Comparison of ENCODE assay signal across 2 cellular contexts in the genomic region with DNA sequence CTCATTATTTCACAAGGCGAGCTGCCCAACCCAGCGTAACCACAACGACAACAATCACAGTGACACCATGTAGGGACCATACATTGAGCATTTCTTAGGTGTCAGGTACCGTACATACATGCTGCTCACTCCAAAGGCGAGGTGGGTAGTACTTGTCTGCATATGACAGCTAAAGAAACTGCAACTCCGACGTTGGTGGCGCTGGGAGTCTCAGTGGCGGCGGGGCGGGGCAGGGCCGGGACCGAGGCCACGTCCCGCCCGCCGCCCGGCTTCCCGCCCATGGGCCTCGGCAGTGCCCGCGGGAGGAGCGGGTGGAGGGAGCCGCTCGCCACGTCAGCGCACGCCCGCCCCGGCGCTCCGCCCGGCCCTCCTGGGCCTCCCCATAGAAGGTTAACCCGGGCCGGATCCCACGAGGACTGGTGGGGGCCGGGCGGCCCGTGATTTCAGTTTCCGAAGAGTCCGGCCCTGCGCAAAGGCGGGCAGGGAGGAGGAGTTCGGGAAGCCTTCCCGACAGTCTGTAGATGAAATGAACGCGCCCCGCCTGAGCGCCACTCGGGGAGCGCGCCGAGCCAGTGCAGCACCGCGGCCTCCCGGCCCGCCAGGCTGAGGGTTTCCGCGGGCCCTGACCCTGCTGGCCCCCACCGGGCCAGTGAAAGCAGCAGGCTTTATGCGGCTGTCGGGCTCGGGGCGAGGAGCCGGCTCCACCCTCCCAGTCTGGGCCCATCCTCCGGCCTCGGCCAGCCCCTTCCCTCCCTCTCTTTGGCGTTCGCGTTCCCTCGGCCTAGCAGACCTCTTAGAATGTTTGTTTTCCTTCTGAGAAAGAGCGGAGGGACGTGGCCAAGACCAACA.
TF ChIP-seq lines count a peak whose summit lies in the region.

No MANE protein-coding gene starts in this region.

TF ChIP-seq in HEK293, 187 proteins besides CTCF, POLR2A, EP300 and RAD21 (continued from another document and continues in another):
- TF ChIP-seq, protein P1, sequence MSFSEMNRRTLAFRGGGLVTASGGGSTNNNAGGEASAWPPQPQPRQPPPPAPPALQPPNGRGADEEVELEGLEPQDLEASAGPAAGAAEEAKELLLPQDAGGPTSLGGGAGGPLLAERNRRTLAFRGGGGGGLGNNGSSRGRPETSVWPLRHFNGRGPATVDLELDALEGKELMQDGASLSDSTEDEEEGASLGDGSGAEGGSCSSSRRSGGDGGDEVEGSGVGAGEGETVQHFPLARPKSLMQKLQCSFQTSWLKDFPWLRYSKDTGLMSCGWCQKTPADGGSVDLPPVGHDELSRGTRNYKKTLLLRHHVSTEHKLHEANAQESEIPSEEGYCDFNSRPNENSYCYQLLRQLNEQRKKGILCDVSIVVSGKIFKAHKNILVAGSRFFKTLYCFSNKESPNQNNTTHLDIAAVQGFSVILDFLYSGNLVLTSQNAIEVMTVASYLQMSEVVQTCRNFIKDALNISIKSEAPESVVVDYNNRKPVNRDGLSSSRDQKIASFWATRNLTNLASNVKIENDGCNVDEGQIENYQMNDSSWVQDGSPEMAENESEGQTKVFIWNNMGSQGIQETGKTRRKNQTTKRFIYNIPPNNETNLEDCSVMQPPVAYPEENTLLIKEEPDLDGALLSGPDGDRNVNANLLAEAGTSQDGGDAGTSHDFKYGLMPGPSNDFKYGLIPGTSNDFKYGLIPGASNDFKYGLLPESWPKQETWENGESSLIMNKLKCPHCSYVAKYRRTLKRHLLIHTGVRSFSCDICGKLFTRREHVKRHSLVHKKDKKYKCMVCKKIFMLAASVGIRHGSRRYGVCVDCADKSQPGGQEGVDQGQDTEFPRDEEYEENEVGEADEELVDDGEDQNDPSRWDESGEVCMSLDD (tag by site-specific recombination; IDR thresholded peaks at IDR 0.05) = peak; percentile 67
- TF ChIP-seq SP3 (tag by site-specific recombination; IDR thresholded peaks at IDR 0.05) = peak; percentile 86
- no peak for TF ChIP-seq ZNF169 (tag by site-specific recombination; IDR thresholded peaks at IDR 0.05)
- TF ChIP-seq, protein P2, sequence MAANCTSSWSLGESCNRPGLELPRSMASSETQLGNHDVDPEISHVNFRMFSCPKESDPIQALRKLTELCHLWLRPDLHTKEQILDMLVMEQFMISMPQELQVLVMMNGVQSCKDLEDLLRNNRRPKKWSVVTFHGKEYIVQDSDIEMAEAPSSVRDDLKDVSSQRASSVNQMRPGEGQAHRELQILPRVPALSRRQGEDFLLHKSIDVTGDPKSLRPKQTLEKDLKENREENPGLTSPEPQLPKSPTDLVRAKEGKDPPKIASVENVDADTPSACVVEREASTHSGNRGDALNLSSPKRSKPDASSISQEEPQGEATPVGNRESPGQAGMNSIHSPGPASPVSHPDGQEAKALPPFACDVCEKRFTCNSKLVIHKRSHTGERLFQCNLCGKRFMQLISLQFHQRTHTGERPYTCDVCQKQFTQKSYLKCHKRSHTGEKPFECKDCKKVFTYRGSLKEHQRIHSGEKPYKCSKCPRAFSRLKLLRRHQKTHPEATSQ (tag by site-specific recombination; IDR thresholded peaks at IDR 0.05) = peak; percentile 17; the same call in 1 of the 2 replicates
- TF ChIP-seq ZNF791 (tag by site-specific recombination; IDR thresholded peaks at IDR 0.05) = no peak
- peak; percentile 76 for TF ChIP-seq ZXDB (tag by site-specific recombination; IDR thresholded peaks at IDR 0.05)
- no peak for TF ChIP-seq ZNF37A (tag by site-specific recombination; IDR thresholded peaks at IDR 0.05)
- TF ChIP-seq YY1 (tag by site-specific recombination; IDR thresholded peaks at IDR 0.05) = 0 out of 2 replicates have a peak, but pooled peaks have one; percentile 9
- TF ChIP-seq ZNF660 (tag by site-specific recombination; IDR thresholded peaks at IDR 0.05) = peak; percentile 88; the same call in 1 of the 2 replicates
- TF ChIP-seq, protein P3, sequence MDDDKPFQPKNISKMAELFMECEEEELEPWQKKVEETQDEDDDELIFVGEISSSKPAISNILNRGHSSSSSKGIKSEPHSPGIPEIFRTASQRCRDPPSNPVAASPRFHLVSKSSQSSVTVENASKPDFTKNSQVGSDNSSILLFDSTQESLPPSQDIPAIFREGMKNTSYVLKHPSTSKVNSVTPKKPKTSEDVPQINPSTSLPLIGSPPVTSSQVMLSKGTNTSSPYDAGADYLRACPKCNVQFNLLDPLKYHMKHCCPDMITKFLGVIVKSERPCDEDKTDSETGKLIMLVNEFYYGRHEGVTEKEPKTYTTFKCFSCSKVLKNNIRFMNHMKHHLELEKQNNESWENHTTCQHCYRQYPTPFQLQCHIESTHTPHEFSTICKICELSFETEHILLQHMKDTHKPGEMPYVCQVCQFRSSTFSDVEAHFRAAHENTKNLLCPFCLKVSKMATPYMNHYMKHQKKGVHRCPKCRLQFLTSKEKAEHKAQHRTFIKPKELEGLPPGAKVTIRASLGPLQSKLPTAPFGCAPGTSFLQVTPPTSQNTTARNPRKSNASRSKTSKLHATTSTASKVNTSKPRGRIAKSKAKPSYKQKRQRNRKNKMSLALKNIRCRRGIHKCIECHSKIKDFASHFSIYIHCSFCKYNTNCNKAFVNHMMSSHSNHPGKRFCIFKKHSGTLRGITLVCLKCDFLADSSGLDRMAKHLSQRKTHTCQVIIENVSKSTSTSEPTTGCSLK (tag by site-specific recombination; IDR thresholded peaks at IDR 0.05) = no peak
- 0 out of 2 replicates have a peak, but pooled peaks have one; percentile 20 for TF ChIP-seq ZNF223 (tag by site-specific recombination; IDR thresholded peaks at IDR 0.05)
- 0 out of 2 replicates have a peak, but pooled peaks have one; percentile 29 for TF ChIP-seq MEIS1 (CRISPR knock-in tag; IDR thresholded peaks at IDR 0.05; ENCODE audit: borderline replicate concordance)
- TF ChIP-seq, protein P4, sequence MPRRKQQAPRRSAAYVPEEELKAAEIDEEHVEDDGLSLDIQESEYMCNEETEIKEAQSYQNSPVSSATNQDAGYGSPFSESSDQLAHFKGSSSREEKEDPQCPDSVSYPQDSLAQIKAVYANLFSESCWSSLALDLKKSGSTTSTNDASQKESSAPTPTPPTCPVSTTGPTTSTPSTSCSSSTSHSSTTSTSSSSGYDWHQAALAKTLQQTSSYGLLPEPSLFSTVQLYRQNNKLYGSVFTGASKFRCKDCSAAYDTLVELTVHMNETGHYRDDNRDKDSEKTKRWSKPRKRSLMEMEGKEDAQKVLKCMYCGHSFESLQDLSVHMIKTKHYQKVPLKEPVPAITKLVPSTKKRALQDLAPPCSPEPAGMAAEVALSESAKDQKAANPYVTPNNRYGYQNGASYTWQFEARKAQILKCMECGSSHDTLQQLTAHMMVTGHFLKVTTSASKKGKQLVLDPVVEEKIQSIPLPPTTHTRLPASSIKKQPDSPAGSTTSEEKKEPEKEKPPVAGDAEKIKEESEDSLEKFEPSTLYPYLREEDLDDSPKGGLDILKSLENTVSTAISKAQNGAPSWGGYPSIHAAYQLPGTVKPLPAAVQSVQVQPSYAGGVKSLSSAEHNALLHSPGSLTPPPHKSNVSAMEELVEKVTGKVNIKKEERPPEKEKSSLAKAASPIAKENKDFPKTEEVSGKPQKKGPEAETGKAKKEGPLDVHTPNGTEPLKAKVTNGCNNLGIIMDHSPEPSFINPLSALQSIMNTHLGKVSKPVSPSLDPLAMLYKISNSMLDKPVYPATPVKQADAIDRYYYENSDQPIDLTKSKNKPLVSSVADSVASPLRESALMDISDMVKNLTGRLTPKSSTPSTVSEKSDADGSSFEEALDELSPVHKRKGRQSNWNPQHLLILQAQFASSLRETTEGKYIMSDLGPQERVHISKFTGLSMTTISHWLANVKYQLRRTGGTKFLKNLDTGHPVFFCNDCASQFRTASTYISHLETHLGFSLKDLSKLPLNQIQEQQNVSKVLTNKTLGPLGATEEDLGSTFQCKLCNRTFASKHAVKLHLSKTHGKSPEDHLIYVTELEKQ (tag by site-specific recombination; IDR thresholded peaks at IDR 0.05; ENCODE audit: borderline replicate concordance) = no peak; the same call in 1 of the 2 replicates
- no peak for TF ChIP-seq ZNF548 (tag by site-specific recombination; IDR thresholded peaks at IDR 0.05)
- peak; percentile 52; the same call in 1 of the 2 replicates for TF ChIP-seq ZNF2 (tag by site-specific recombination; IDR thresholded peaks at IDR 0.05)
- TF ChIP-seq SP7 (tag by site-specific recombination; IDR thresholded peaks at IDR 0.05) = peak; percentile 39; the same call in 1 of the 2 replicates

TF ChIP-seq in GM12878, 131 proteins besides CTCF, POLR2A, EP300 and RAD21 (continued from another document and continues in another):
- TF ChIP-seq, protein P5, sequence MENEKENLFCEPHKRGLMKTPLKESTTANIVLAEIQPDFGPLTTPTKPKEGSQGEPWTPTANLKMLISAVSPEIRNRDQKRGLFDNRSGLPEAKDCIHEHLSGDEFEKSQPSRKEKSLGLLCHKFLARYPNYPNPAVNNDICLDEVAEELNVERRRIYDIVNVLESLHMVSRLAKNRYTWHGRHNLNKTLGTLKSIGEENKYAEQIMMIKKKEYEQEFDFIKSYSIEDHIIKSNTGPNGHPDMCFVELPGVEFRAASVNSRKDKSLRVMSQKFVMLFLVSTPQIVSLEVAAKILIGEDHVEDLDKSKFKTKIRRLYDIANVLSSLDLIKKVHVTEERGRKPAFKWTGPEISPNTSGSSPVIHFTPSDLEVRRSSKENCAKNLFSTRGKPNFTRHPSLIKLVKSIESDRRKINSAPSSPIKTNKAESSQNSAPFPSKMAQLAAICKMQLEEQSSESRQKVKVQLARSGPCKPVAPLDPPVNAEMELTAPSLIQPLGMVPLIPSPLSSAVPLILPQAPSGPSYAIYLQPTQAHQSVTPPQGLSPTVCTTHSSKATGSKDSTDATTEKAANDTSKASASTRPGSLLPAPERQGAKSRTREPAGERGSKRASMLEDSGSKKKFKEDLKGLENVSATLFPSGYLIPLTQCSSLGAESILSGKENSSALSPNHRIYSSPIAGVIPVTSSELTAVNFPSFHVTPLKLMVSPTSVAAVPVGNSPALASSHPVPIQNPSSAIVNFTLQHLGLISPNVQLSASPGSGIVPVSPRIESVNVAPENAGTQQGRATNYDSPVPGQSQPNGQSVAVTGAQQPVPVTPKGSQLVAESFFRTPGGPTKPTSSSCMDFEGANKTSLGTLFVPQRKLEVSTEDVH (IDR thresholded peaks at IDR 0.05; ENCODE audit: low read depth, partially characterized antibody) = no peak
- TF ChIP-seq NR2F1 (conservative IDR thresholded peaks at IDR 0.05) (peak; percentile 72), POU2F2 (IDR thresholded peaks at IDR 0.05; ENCODE audit: borderline replicate concordance, low read depth, low read length) (peak; percentile 42; the same call in 1 of the 3 replicates), LARP7 (IDR thresholded peaks at IDR 0.05) (peak; percentile 56), PML (IDR thresholded peaks at IDR 0.05; ENCODE audit: low read length) (peak; percentile 63; the same call in 1 of the 2 replicates), CBX5 (IDR thresholded peaks at IDR 0.05; ENCODE audit: low read depth) (peak; percentile 22; the same call in 1 of the 2 replicates), CREB1 (IDR thresholded peaks at IDR 0.05; ENCODE audit: low read depth) (peak; percentile 17; the same call in 1 of the 2 replicates), TCF7 (IDR thresholded peaks at IDR 0.05; ENCODE audit: borderline replicate concordance) (no peak), BHLHE40 (IDR thresholded peaks at IDR 0.05; ENCODE audit: borderline replicate concordance in 1 of 2, low read depth in 2 of 2, low read length in 1 of 2) (peak in 1 of 2 experiments; percentile 78; a peak in 3 of 4 replicates), HDGF (IDR thresholded peaks at IDR 0.05) (0 out of 2 replicates have a peak, but pooled peaks have one; percentile 18), YY1 (IDR thresholded peaks at IDR 0.05; ENCODE audit: low read depth, low read length) (peak; percentile 6; the same call in 1 of the 2 replicates), IKZF1 (conservative IDR thresholded peaks at IDR 0.05) (peak; percentile 88), BCL11A (IDR thresholded peaks at IDR 0.05; ENCODE audit: low read depth, low read length) (0 out of 2 replicates have a peak, but pooled peaks have one; percentile 25), IRF4 (IDR thresholded peaks at IDR 0.05; ENCODE audit: low read depth, low read length) (0 out of 2 replicates have a peak, but pooled peaks have one; percentile 9), TAF1 (IDR thresholded peaks at IDR 0.05; ENCODE audit: borderline replicate concordance, low read depth, low read length) (peak; percentile 48; the same call in 1 of the 2 replicates), HDAC6 (IDR thresholded peaks at IDR 0.05; ENCODE audit: unreplicated experiment) (peak; percentile 46), MTA2 (IDR thresholded peaks at IDR 0.05; ENCODE audit: low read depth) (no peak; the same call in 1 of the 2 replicates), NFIC (IDR thresholded peaks at IDR 0.05; ENCODE audit: low read depth, low read length) (no peak), SRF (IDR thresholded peaks at IDR 0.05; ENCODE audit: low read depth in 2 of 2, low read length in 2 of 2) (peak in 1 of 2 experiments; percentile 70; a peak in 2 of 4 replicates), IKZF2 (IDR thresholded peaks at IDR 0.05) (0 out of 4 replicates have a peak, but pooled peaks of 1 of the 2 experiments have one; percentile 23), CHD2 (IDR thresholded peaks at IDR 0.05; ENCODE audit: borderline replicate concordance, low read depth, low read length) (0 out of 2 replicates have a peak, but pooled peaks have one; percentile 14)
- TF ChIP-seq, protein P6, sequence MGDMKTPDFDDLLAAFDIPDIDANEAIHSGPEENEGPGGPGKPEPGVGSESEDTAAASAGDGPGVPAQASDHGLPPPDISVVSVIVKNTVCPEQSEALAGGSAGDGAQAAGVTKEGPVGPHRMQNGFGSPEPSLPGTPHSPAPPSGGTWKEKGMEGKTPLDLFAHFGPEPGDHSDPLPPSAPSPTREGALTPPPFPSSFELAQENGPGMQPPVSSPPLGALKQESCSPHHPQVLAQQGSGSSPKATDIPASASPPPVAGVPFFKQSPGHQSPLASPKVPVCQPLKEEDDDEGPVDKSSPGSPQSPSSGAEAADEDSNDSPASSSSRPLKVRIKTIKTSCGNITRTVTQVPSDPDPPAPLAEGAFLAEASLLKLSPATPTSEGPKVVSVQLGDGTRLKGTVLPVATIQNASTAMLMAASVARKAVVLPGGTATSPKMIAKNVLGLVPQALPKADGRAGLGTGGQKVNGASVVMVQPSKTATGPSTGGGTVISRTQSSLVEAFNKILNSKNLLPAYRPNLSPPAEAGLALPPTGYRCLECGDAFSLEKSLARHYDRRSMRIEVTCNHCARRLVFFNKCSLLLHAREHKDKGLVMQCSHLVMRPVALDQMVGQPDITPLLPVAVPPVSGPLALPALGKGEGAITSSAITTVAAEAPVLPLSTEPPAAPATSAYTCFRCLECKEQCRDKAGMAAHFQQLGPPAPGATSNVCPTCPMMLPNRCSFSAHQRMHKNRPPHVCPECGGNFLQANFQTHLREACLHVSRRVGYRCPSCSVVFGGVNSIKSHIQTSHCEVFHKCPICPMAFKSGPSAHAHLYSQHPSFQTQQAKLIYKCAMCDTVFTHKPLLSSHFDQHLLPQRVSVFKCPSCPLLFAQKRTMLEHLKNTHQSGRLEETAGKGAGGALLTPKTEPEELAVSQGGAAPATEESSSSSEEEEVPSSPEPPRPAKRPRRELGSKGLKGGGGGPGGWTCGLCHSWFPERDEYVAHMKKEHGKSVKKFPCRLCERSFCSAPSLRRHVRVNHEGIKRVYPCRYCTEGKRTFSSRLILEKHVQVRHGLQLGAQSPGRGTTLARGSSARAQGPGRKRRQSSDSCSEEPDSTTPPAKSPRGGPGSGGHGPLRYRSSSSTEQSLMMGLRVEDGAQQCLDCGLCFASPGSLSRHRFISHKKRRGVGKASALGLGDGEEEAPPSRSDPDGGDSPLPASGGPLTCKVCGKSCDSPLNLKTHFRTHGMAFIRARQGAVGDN (IDR thresholded peaks at IDR 0.05) = peak; percentile 82; the same call in 1 of the 2 replicates
